Comparison of ENCODE assay signal across 10 cellular contexts in the genomic region with DNA sequence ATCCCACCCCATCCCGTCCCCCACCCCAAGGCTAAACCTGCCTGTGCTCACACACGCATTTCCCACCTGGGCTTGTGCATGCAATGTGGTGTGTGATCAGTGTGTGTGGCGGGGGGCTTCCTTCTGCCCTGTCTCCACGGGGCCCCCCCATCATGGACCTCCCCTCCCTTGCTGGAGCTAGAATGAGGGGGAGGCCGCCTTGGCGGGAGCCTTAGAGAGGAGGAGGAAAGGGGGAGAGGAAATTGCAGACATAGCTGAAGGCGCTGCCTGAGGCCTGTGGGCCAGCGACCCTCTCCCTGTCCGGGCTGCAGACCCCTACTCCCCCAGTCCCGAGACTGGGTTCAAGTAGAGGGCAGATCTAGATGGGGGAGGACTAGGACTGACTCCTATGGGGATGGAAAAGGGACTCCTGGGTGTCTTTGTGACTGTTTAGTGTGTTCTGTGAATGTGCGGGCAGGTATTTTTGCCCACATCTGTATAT. TPM values are rescaled to one million over a fixed set of nuclear protein-coding genes. Genes with fewer than 3 reads are reported as not detected.
DNase-seq lines count a peak whose midpoint lies in the region; ATAC-seq, FAIRE-seq and TF ChIP-seq lines count a peak whose summit lies in the region.
"Had no signal": no experiment of that assay in that cellular context is flagged by ENCODE, and none has a peak within 500 bp of the region (broad histone marks: within the 10 kb centered on the region; RNA-seq: fewer than 3 reads in every experiment).

No MANE protein-coding gene starts in this region.

- CTCF ChIA-PET in GM12878 (lab: Yijun Ruan, JAX): interaction anchor here (1.0 to 1.7 kb wide), 6 partner anchors 18 to 175 kb away, joined by 3 to 10 read pairs (median 4); a partner anchor contains a TSS

- H3K4me3 ChIP-seq in left ventricle myocardium inferior: peak overlapping the region; percentile 83
- H3K4me3 ChIP-seq in GM12878: peak overlapping the region; percentile 70; the same call in 1 of the 2 replicates
- H3K4me3 ChIP-seq in uterus: peak overlapping the region; percentile 68 to 72

- H3K79me2 ChIP-seq in GM12878 (ENCODE audit: control insufficient read depth, insufficient read depth, low read length): no peaks in the 10 kb centered on the region
- H3K79me2 ChIP-seq: parathyroid adenoma had no signal

- no peaks in the 10 kb centered on the region for H3K27me3 ChIP-seq in left ventricle myocardium inferior (ENCODE audit: low read depth)
- H3K27me3 ChIP-seq in GM12878 (replicated peaks in 1 of 2; ENCODE audit: control insufficient read depth in 2 of 2, insufficient read depth in 2 of 2, low read length in 1 of 2): no peaks in the 10 kb centered on the region
- no peaks in the 10 kb centered on the region for H3K27me3 ChIP-seq in uterus

- FAIRE-seq in GM12878 (lab: Jason Lieb, UNC): no peak

- no peak for TF ChIP-seq RAD21 in GM12878 (IDR thresholded peaks at IDR 0.05; ENCODE audit: insufficient read depth, low read depth, low read length)

- no peak overlapping the region for H3K9ac ChIP-seq in GM12878 (ENCODE audit: control insufficient read depth, insufficient read depth, low read length)
- H3K9ac ChIP-seq: parathyroid adenoma had no signal

- TF ChIP-seq POLR2A in GM12878 (IDR thresholded peaks at IDR 0.05; ENCODE audit: low read depth, low read length) (no peak), uterus (IDR thresholded peaks at IDR 0.05) (no peak)

- peak overlapping the region; percentile 92 for H3K27ac Mint-ChIP-seq in mesothelial cell of epicardium

- in situ Hi-C loops in GM12878 (cut with MboI): no loop called here

- TF ChIP-seq EP300 in GM12878 (IDR thresholded peaks at IDR 0.05; ENCODE audit: borderline replicate concordance in 1 of 2, control insufficient read depth in 1 of 2, low read depth in 2 of 2, low read length in 2 of 2): no peak

- H3K27me3 Mint-ChIP-seq in mesothelial cell of epicardium (ENCODE audit: low read depth): peaks cover 8% of the 10 kb centered on the region

- TF ChIP-seq CTCF in left ventricle myocardium inferior (IDR thresholded peaks at IDR 0.05; ENCODE audit: borderline replicate concordance): no peak
- TF ChIP-seq CTCF in GM12878 (IDR thresholded peaks at IDR 0.05 in 2 of 3, conservative IDR thresholded peaks at IDR 0.05 in 1 of 3; ENCODE audit: control insufficient read depth in 2 of 3, extremely low read depth in 1 of 3, insufficient read depth in 1 of 3, low read depth in 3 of 3, low read length in 3 of 3): no peak
- TF ChIP-seq CTCF in mesothelial cell of epicardium (IDR thresholded peaks at IDR 0.05; ENCODE audit: unreplicated experiment): no peak
- TF ChIP-seq CTCF in uterus (IDR thresholded peaks at IDR 0.05): no peak

- peaks cover 58% of the 10 kb centered on the region for H3K4me1 ChIP-seq in left ventricle myocardium inferior
- peaks cover 24% of the 10 kb centered on the region for H3K4me1 ChIP-seq in GM12878 (ENCODE audit: control insufficient read depth, insufficient read depth, low read length)
- peaks cover 8 to 12% of the 10 kb centered on the region in 2 donors for H3K4me1 ChIP-seq in uterus
- H3K4me1 ChIP-seq: parathyroid adenoma had no signal

- H3K36me3 ChIP-seq in left ventricle myocardium inferior: no peaks in the 10 kb centered on the region
- no peaks in the 10 kb centered on the region for H3K36me3 ChIP-seq in GM12878 (ENCODE audit: control insufficient read depth in 2 of 2, insufficient read depth in 2 of 2, low read length in 1 of 2)
- no peaks in the 10 kb centered on the region for H3K36me3 ChIP-seq in uterus

- H3K9me3 Mint-ChIP-seq in mesothelial cell of epicardium: no peaks in the 10 kb centered on the region

- POLR2A ChIA-PET in GM12878 (lab: Charles Lee): interaction anchor here (0.5 to 1.3 kb wide), 3 partner anchors 16 to 25 kb away, joined by 3 to 5 read pairs (median 4); a partner anchor contains a TSS

- H3K4me1 Mint-ChIP-seq in mesothelial cell of epicardium: peaks cover 62% of the 10 kb centered on the region

- BruUV-seq in GM12878 (replicated peaks; lab: Mats Ljungman, UMichigan): no TSS peak

- 28% methylated on average over 11 of the region's 11 CpGs for WGBS in GM12878 (ENCODE audit: insufficient coverage, insufficient replicate concordance, low lambda C conversion rate, missing lambda C conversion rate)

- H2AFZ ChIP-seq in GM12878 (ENCODE audit: control insufficient read depth, low read depth, low read length): no peak overlapping the region

- no peaks in the 10 kb centered on the region for H3K9me3 ChIP-seq in left ventricle myocardium inferior (replicated peaks)
- H3K9me3 ChIP-seq in GM12878 (replicated peaks; ENCODE audit: control insufficient read depth, insufficient read depth, low read length): no peaks in the 10 kb centered on the region
- H3K9me3 ChIP-seq in uterus: no peaks in the 10 kb centered on the region

- SMC1A ChIA-PET in GM12878 (lab: Charles Lee; ENCODE audit: uncharacterized antibody, unreplicated experiment): interaction anchor here (0.6 to 1.8 kb wide), 6 partner anchors 12 to 349 kb away, joined by 3 to 5 read pairs (median 3); no protein-coding TSS in a partner anchor

- RAD21 ChIA-PET in GM12878 (lab: Charles Lee; ENCODE audit: unreplicated experiment): interaction anchor here (0.8 to 1.9 kb wide), 7 partner anchors 15 to 97 kb away, joined by 3 to 5 read pairs (median 4); a partner anchor contains a TSS

- DNase-seq in left ventricle myocardium inferior (no peak), left ventricle myocardium superior (no peak), GM12878 (ENCODE audit: low read depth, low spot score) (no peak), mesothelial cell of epicardium (ENCODE audit: low spot score in 2 of 2, unreplicated experiment in 2 of 2) (no peak), uterus (peak; percentile 39 to 47), C1 segment of cervical spinal cord (lab: John Stamatoyannopoulos, UW) (no peak), head of caudate nucleus (no peak)
- DNase-seq: NCI-H446 had no signal

- H3K27ac ChIP-seq in left ventricle myocardium inferior (replicated peaks) (peak overlapping the region; percentile 95), GM12878 (ENCODE audit: control insufficient read depth, insufficient read depth) (no peak overlapping the region), uterus (peak overlapping the region; percentile 94 to 97)

- no peak for ATAC-seq in left ventricle myocardium superior
- ATAC-seq in GM12878: no peak
- ATAC-seq in HG02623 (IDR thresholded peaks at IDR 0.05; ENCODE audit: unreplicated experiment): no peak

- H3K4me3 Mint-ChIP-seq in mesothelial cell of epicardium: peak overlapping the region; percentile 75

- no peaks in the 10 kb centered on the region for H4K20me1 ChIP-seq in GM12878 (ENCODE audit: control insufficient read depth, insufficient read depth)

- intact Hi-C loops in left ventricle myocardium inferior (cut with micrococcal nuclease) (no loop called here), left ventricle myocardium superior (cut with micrococcal nuclease) (no loop called here), GM12878 (cut with micrococcal nuclease; ENCODE audit: unreplicated experiment) (no loop called here), uterus (cut with DNase I; ENCODE audit: low total_unique reads) (no loop called here), head of caudate nucleus (cut with DNase I) (no loop called here)

- no peaks in the 10 kb centered on the region for H3K36me3 Mint-ChIP-seq in mesothelial cell of epicardium

- peak overlapping the region; percentile 97 for H3K4me2 ChIP-seq in GM12878 (ENCODE audit: control insufficient read depth, insufficient read depth)

RNA-seq across cellular contexts. Expression of a gene that starts 0.9 kb away (rescaled TPM):
- 10.6 TPM for total RNA-seq in left ventricle myocardium inferior
- total RNA-seq in left ventricle myocardium superior: 10.8 TPM
- 1.2 TPM in 1 of 2 replicates, not detected in the other for total RNA-seq in GM12878 (2013; cell fraction: nucleolus; rRNA removed)
- total RNA-seq in GM12878 (2014; rRNA removed): 6.4 and 6.9 TPM in 2 replicates
- 0.32 and 0.45 TPM in 2 replicates for total RNA-seq in GM12878 (2014; rRNA removed; fragmentation: Illumina TruSeq; extraction: Trizol)
- total RNA-seq in GM12878 (2021): 5.3 and 6.1 TPM in 2 replicates
- polyA plus RNA-seq in GM12878 (2011; ENCODE audit: low read depth): 2.1 TPM
- 0.58 TPM in 1 of 2 replicates, not detected in the other for polyA plus RNA-seq in GM12878 (2011; rRNA removed)
- 1.5 and 2.1 TPM in 2 replicates for polyA plus RNA-seq in GM12878 (2011; cell fraction: cytosol; rRNA removed)
- 1.0 TPM in 2 replicates for polyA plus RNA-seq in GM12878 (2011; cell fraction: nucleus; rRNA removed)
- polyA plus RNA-seq in GM12878 (2012): 9.5 and 12.8 TPM in 2 replicates
- not detected in 2 replicates for polyA plus RNA-seq in GM12878 (2014; fragmentation: Illumina TruSeq; extraction: Trizol)
- under 1 TPM in 1 of 2 experiments, not detected in 1; 0.15 TPM for polyA plus RNA-seq in GM12878 (2014; fragmentation: Nextera tagmentation; extraction: Ambion mirVana)
- 3.4 and 6.7 TPM in 2 replicates for polyA plus RNA-seq in GM12878 (2014; rRNA removed)
- polyA plus RNA-seq in GM12878 (2016; fragmentation: Nextera tagmentation; extraction: Ambion mirVana): 1 to 10 TPM; 2.7 to 3.2 TPM
- 0.21 TPM in 1 of 2 replicates, not detected in the other for polyA minus RNA-seq in GM12878 (2011; rRNA and poly(A)+ RNA removed)
- polyA minus RNA-seq in GM12878 (2011; cell fraction: cytosol; rRNA and poly(A)+ RNA removed): not detected in 2 replicates
- not detected in 2 replicates for polyA minus RNA-seq in GM12878 (2011; cell fraction: nucleus; rRNA and poly(A)+ RNA removed)
- 78.1 to 80.4 TPM (median 80.4 TPM) in 3 replicates for total RNA-seq in mesothelial cell of epicardium
- 100 to 1,000 TPM in 1 of 4 donors, 10 to 100 TPM in 3; 20.9 to 122 (median 62.4) TPM for total RNA-seq in uterus

RNA-seq across cellular contexts. Expression of a gene that starts 18.2 kb away (rescaled TPM):
- total RNA-seq in left ventricle myocardium inferior (1.9 TPM), left ventricle myocardium superior (1.1 TPM), GM12878 (2014; rRNA removed) (1.9 and 3.2 TPM in 2 replicates), GM12878 (2014; rRNA removed; fragmentation: Illumina TruSeq; extraction: Trizol) (2.1 and 2.4 TPM in 2 replicates), GM12878 (2021) (4.9 and 5.5 TPM in 2 replicates), mesothelial cell of epicardium (44.3 to 47.1 TPM (median 47.0 TPM) in 3 replicates), uterus (10 to 100 TPM in 2 of 4 donors, not detected in 2; 11.3 to 11.8 TPM)
- 31.8 and 32.6 TPM in 2 replicates for total RNA-seq in GM12878 (2013; cell fraction: nucleolus; rRNA removed)
- polyA plus RNA-seq in GM12878 (2011; ENCODE audit: low read depth): 17.9 TPM
- polyA plus RNA-seq in GM12878 (2011; rRNA removed) (2.1 and 2.5 TPM in 2 replicates), GM12878 (2014; fragmentation: Illumina TruSeq; extraction: Trizol) (2.3 and 5.1 TPM in 2 replicates), GM12878 (2014; fragmentation: Nextera tagmentation; extraction: Ambion mirVana) (under 1 TPM; 0.06 to 0.11 TPM), GM12878 (2014; rRNA removed) (5.7 and 5.9 TPM in 2 replicates), GM12878 (2016; fragmentation: Nextera tagmentation; extraction: Ambion mirVana) (1 to 10 TPM in 1 of 2 experiments, under 1 TPM in 1; 0.19 to 2.1 TPM)
- polyA plus RNA-seq in GM12878 (2011; cell fraction: cytosol; rRNA removed): 1.9 and 2.3 TPM in 2 replicates
- 24.3 and 33.9 TPM in 2 replicates for polyA plus RNA-seq in GM12878 (2011; cell fraction: nucleus; rRNA removed)
- 17.2 and 21.1 TPM in 2 replicates for polyA plus RNA-seq in GM12878 (2012)
- 0.88 and 4.3 TPM in 2 replicates for polyA minus RNA-seq in GM12878 (2011; rRNA and poly(A)+ RNA removed)
- 0.62 and 1.7 TPM in 2 replicates for polyA minus RNA-seq in GM12878 (2011; cell fraction: cytosol; rRNA and poly(A)+ RNA removed)
- 4.8 and 7.2 TPM in 2 replicates for polyA minus RNA-seq in GM12878 (2011; cell fraction: nucleus; rRNA and poly(A)+ RNA removed)

Comparison
In these comparisons a context has a peak if more than half of its experiments do, and no peak if none do; other contexts are left out.
1. DNase-seq: peak in uterus (2 of 2); none in left ventricle myocardium inferior (single experiment), left ventricle myocardium superior (single experiment), GM12878 (single experiment), mesothelial cell of epicardium (0 of 2), C1 segment of cervical spinal cord (0 of 14) and head of caudate nucleus (0 of 42).
2. Peak in every context shown above with its lines, with median percentiles within 50 percentile points of each other: H3K4me3 ChIP-seq.